Comparison of ENCODE assay signal across 8 cellular contexts in the genomic region with DNA sequence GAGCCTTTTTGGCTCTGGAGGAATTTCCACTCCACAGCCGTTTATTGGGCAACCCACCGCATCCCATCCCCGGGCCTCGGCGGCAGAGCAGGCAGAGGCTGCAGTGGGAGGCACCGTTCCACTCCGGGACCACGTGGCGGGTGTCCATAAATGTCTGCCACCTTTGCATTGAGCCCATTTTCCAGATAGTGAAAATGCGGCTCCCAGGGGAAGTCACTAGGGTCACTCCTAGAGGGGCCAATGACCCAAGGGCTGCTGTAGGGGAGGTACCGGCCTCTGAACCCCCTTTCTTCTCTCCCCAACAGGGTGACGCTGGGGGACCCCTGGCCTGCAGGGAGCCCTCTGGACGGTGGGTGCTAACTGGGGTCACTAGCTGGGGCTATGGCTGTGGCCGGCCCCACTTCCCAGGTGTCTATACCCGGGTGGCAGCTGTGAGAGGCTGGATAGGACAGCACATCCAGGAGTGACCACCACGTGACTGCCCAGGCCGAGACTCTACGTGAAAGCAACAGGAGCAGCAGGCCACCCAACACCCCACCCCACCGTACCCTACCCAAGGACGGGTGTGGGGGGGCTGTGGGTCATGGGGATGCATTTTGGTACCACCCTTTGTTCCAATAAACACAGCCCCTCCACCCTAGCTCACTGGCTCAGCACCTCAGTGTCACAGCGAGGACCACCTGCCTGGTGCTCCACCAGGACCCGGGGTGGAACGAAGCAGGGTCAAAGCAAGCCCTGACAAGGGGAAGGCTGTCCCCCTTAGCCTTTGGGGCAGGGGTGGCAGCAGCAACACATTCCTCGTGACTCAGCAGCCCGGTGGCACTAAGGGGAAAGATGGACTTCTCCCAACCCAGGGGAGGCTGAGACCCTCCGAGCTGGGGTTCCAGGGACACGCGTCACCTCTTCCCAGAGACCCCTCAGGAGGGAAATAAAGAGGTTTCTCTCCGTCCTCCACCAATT. TPM values are rescaled to one million over a fixed set of nuclear protein-coding genes. Genes with fewer than 3 reads are reported as not detected.
DNase-seq lines count a peak whose midpoint lies in the region; ATAC-seq lines count a peak whose summit lies in the region.

No MANE protein-coding gene starts in this region.

- POLR2A ChIA-PET in activated CD4-positive, alpha-beta T cell treated with anti-CD3 and anti-CD28 coated beads, Interleukin-2, amount 10 ng/mL, durations not matched to agents 7 days and 5 days (lab: Charles Lee) = no interaction called here

- H3K4me3 Mint-ChIP-seq in activated CD4-positive, alpha-beta T cell treated with anti-CD3 and anti-CD28 coated beads, Interleukin-2, amount 10 ng/mL, durations not matched to agents 7 days and 5 days = peak overlapping the region; percentile 91
- peak overlapping the region; percentile 95 for H3K4me3 Mint-ChIP-seq in activated T-helper 1 cell treated with anti-CD3 and anti-CD28 coated beads, Interleukin-12 subunit alpha, Interleukin-12 subunit beta, Interleukin-2, Interleukin-4 antibody, amounts not matched to agents 30 ng/mL and 10 ng/mL and 1 ng/mL, durations not matched to agents 14 hours and 24 hours and 36 hours
- H3K4me3 Mint-ChIP-seq in stimulated activated naive CD8-positive, alpha-beta T cell treated with anti-CD3 and anti-CD28 coated beads, Interleukin-15, amount 100 ng/mL, for 72 hours = peak overlapping the region; percentile 89 to 99

- no peak for ATAC-seq in stimulated activated naive CD8-positive, alpha-beta T cell treated with anti-CD3 and anti-CD28 coated beads, Interleukin-15, amount 100 ng/mL, for 72 hours
- ATAC-seq in HG02763 (IDR thresholded peaks at IDR 0.05; ENCODE audit: unreplicated experiment) (no peak), HG02678 (IDR thresholded peaks at IDR 0.05; ENCODE audit: unreplicated experiment) (no peak)

- H3K36me3 Mint-ChIP-seq in activated CD4-positive, alpha-beta T cell treated with anti-CD3 and anti-CD28 coated beads, Interleukin-2, amount 10 ng/mL, durations not matched to agents 7 days and 5 days (ENCODE audit: low read depth) = peaks cover 8% of the 10 kb centered on the region
- peaks cover 13% of the 10 kb centered on the region for H3K36me3 Mint-ChIP-seq in activated T-helper 1 cell treated with anti-CD3 and anti-CD28 coated beads, Interleukin-12 subunit alpha, Interleukin-12 subunit beta, Interleukin-2, Interleukin-4 antibody, amounts not matched to agents 30 ng/mL and 10 ng/mL and 1 ng/mL, durations not matched to agents 14 hours and 24 hours and 36 hours (ENCODE audit: low read depth)

- H3K27me3 Mint-ChIP-seq in activated CD4-positive, alpha-beta T cell treated with anti-CD3 and anti-CD28 coated beads, Interleukin-2, amount 10 ng/mL, durations not matched to agents 7 days and 5 days = no peaks in the 10 kb centered on the region
- H3K27me3 Mint-ChIP-seq in activated T-helper 1 cell treated with anti-CD3 and anti-CD28 coated beads, Interleukin-12 subunit alpha, Interleukin-12 subunit beta, Interleukin-2, Interleukin-4 antibody, amounts not matched to agents 30 ng/mL and 10 ng/mL and 1 ng/mL, durations not matched to agents 14 hours and 24 hours and 36 hours (ENCODE audit: insufficient read depth) = peaks cover 2% of the 10 kb centered on the region
- no peaks in the 10 kb centered on the region for H3K27me3 Mint-ChIP-seq in stimulated activated naive CD8-positive, alpha-beta T cell treated with anti-CD3 and anti-CD28 coated beads, Interleukin-15, amount 100 ng/mL, for 72 hours

- H3K27ac Mint-ChIP-seq in activated CD4-positive, alpha-beta T cell treated with anti-CD3 and anti-CD28 coated beads, Interleukin-2, amount 10 ng/mL, durations not matched to agents 7 days and 5 days = peak overlapping the region; percentile 96
- H3K27ac Mint-ChIP-seq in activated T-helper 1 cell treated with anti-CD3 and anti-CD28 coated beads, Interleukin-12 subunit alpha, Interleukin-12 subunit beta, Interleukin-2, Interleukin-4 antibody, amounts not matched to agents 30 ng/mL and 10 ng/mL and 1 ng/mL, durations not matched to agents 14 hours and 24 hours and 36 hours = peak overlapping the region; percentile 56
- peak overlapping the region; percentile 65 to 99 for H3K27ac Mint-ChIP-seq in stimulated activated naive CD8-positive, alpha-beta T cell treated with anti-CD3 and anti-CD28 coated beads, Interleukin-15, amount 100 ng/mL, for 72 hours

- intact Hi-C loops in activated T-helper 1 cell treated with anti-CD3 and anti-CD28 coated beads, Interleukin-12 subunit alpha, Interleukin-12 subunit beta, Interleukin-2, Interleukin-4 antibody, amounts not matched to agents 30 ng/mL and 10 ng/mL and 1 ng/mL, durations not matched to agents 14 hours and 24 hours and 36 hours (cut with micrococcal nuclease) = loop anchor here (2.0 to 10.0 kb wide), 3 partner anchors 987 to 1199 kb away; partner anchors contain the start of genes CACTIN and RPS15

- CTCF ChIA-PET in activated CD4-positive, alpha-beta T cell treated with anti-CD3 and anti-CD28 coated beads, Interleukin-2, amount 10 ng/mL, durations not matched to agents 7 days and 5 days (lab: Charles Lee) = interaction anchor here (0.9 kb wide), 1 partner anchor 27 kb away, joined by 3 read pairs; no protein-coding TSS in a partner anchor

- H3K4me3 ChIP-seq in iPS-18c (ENCODE audit: insufficient read depth, low read depth, low read length) = peak overlapping the region; percentile 92

- no peaks in the 10 kb centered on the region for H3K9me3 Mint-ChIP-seq in activated CD4-positive, alpha-beta T cell treated with anti-CD3 and anti-CD28 coated beads, Interleukin-2, amount 10 ng/mL, durations not matched to agents 7 days and 5 days
- no peaks in the 10 kb centered on the region for H3K9me3 Mint-ChIP-seq in activated T-helper 1 cell treated with anti-CD3 and anti-CD28 coated beads, Interleukin-12 subunit alpha, Interleukin-12 subunit beta, Interleukin-2, Interleukin-4 antibody, amounts not matched to agents 30 ng/mL and 10 ng/mL and 1 ng/mL, durations not matched to agents 14 hours and 24 hours and 36 hours
- no peaks in the 10 kb centered on the region for H3K9me3 Mint-ChIP-seq in stimulated activated naive CD8-positive, alpha-beta T cell treated with anti-CD3 and anti-CD28 coated beads, Interleukin-15, amount 100 ng/mL, for 72 hours

- no peak for DNase-seq in activated CD4-positive, alpha-beta T cell treated with anti-CD3 and anti-CD28 coated beads, Interleukin-2, amount 10 ng/mL, durations not matched to agents 7 days and 5 days
- DNase-seq in activated CD4-positive, alpha-beta T cell treated with anti-CD3 and anti-CD28 coated beads for 48 hours = no peak
- DNase-seq in activated T-helper 1 cell treated with anti-CD3 and anti-CD28 coated beads, Interleukin-12 subunit alpha, Interleukin-12 subunit beta, Interleukin-2, Interleukin-4 antibody, amounts not matched to agents 30 ng/mL and 10 ng/mL and 1 ng/mL, durations not matched to agents 14 hours and 24 hours and 36 hours (ENCODE audit: low spot score) = no peak
- no peak for DNase-seq in stimulated activated naive CD8-positive, alpha-beta T cell treated with anti-CD3 and anti-CD28 coated beads, Interleukin-15, amount 100 ng/mL, for 72 hours
- DNase-seq in SHP77 (lab: John Stamatoyannopoulos, UW) = no peak

- H3K9me3 ChIP-seq in iPS-18c (ENCODE audit: control insufficient read depth, insufficient read depth, low read length) = no peaks in the 10 kb centered on the region

- peaks cover 12% of the 10 kb centered on the region for H3K4me1 Mint-ChIP-seq in activated CD4-positive, alpha-beta T cell treated with anti-CD3 and anti-CD28 coated beads, Interleukin-2, amount 10 ng/mL, durations not matched to agents 7 days and 5 days
- H3K4me1 Mint-ChIP-seq in activated T-helper 1 cell treated with anti-CD3 and anti-CD28 coated beads, Interleukin-12 subunit alpha, Interleukin-12 subunit beta, Interleukin-2, Interleukin-4 antibody, amounts not matched to agents 30 ng/mL and 10 ng/mL and 1 ng/mL, durations not matched to agents 14 hours and 24 hours and 36 hours (ENCODE audit: low read depth) = peaks cover 11% of the 10 kb centered on the region
- H3K4me1 Mint-ChIP-seq in stimulated activated naive CD8-positive, alpha-beta T cell treated with anti-CD3 and anti-CD28 coated beads, Interleukin-15, amount 100 ng/mL, for 72 hours = peaks cover 42% of the 10 kb centered on the region

RNA-seq across cellular contexts. Expression of gene TIMM13, which starts 1.5 kb away (rescaled TPM):
- 10 to 100 TPM; 49.0 to 66.4 TPM for total RNA-seq in activated CD4-positive, alpha-beta T cell treated with anti-CD3 and anti-CD28 coated beads, Interleukin-2, amount 10 ng/mL, durations not matched to agents 7 days and 5 days
- total RNA-seq in activated T-helper 1 cell treated with anti-CD3 and anti-CD28 coated beads, Interleukin-12 subunit alpha, Interleukin-12 subunit beta, Interleukin-2, Interleukin-4 antibody, amounts not matched to agents 30 ng/mL and 10 ng/mL and 1 ng/mL, durations not matched to agents 14 hours and 24 hours and 36 hours = 178 and 185 TPM in 2 replicates

RNA-seq across cellular contexts. Expression of gene LMNB2, which starts 30.9 kb away (rescaled TPM):
- 100 to 1,000 TPM; 101 to 113 TPM for total RNA-seq in activated CD4-positive, alpha-beta T cell treated with anti-CD3 and anti-CD28 coated beads, Interleukin-2, amount 10 ng/mL, durations not matched to agents 7 days and 5 days
- total RNA-seq in activated T-helper 1 cell treated with anti-CD3 and anti-CD28 coated beads, Interleukin-12 subunit alpha, Interleukin-12 subunit beta, Interleukin-2, Interleukin-4 antibody, amounts not matched to agents 30 ng/mL and 10 ng/mL and 1 ng/mL, durations not matched to agents 14 hours and 24 hours and 36 hours = 109 and 116 TPM in 2 replicates

RNA-seq across cellular contexts. Expression of gene GADD45B, which starts 50.0 kb away (rescaled TPM):
- 10 to 100 TPM; 31.2 to 39.2 TPM for total RNA-seq in activated CD4-positive, alpha-beta T cell treated with anti-CD3 and anti-CD28 coated beads, Interleukin-2, amount 10 ng/mL, durations not matched to agents 7 days and 5 days
- total RNA-seq in activated T-helper 1 cell treated with anti-CD3 and anti-CD28 coated beads, Interleukin-12 subunit alpha, Interleukin-12 subunit beta, Interleukin-2, Interleukin-4 antibody, amounts not matched to agents 30 ng/mL and 10 ng/mL and 1 ng/mL, durations not matched to agents 14 hours and 24 hours and 36 hours = 129 and 132 TPM in 2 replicates
